15 cellular contexts compared by ENCODE assay signal in the genomic region with DNA sequence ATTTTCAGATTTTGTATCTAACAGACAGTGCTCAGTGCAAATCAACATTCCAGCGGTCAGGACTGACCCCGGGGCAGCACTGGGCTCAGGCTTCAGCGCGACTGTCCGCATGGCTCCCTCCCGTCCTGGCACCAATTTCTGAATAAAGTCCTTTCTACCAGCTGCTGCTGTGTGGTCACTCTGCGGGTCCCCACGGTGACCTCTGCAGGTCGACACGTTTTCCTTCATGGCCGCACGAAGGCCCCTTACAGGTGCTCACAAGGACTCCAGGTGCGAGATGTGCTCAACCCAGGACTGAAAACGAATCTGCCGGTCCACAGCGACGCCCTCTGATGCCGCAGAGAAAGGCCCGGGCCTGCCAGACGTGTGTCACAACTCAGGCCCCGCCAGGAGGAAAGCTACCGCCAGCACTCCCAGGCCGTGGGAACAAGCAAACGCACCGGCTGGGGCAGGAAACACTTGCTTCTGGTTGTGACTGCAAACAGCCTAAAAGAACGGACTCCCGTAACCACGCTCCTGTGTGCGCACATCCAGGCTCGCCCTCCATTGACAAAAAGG. TPM values are rescaled to one million over a fixed set of nuclear protein-coding genes. Genes with fewer than 3 reads are reported as not detected.
DNase-seq lines count a peak whose midpoint lies in the region; ATAC-seq and TF ChIP-seq lines count a peak whose summit lies in the region.
"Had no signal": no experiment of that assay in that cellular context is flagged by ENCODE, and none has a peak within 500 bp of the region (broad histone marks: within the 10 kb centered on the region; RNA-seq: fewer than 3 reads in every experiment).

No MANE protein-coding gene starts in this region.

- peaks cover 17% of the 10 kb centered on the region for H3K4me1 Mint-ChIP-seq in CD4-positive, alpha-beta T cell (ENCODE audit: low read depth)
- peaks cover 21% of the 10 kb centered on the region for H3K4me1 Mint-ChIP-seq in activated CD8-positive, alpha-beta T cell treated with anti-CD3 and anti-CD28 coated beads for 36 hours (ENCODE audit: low read depth)

- H3F3A ChIP-seq in GM23248 (ENCODE audit: insufficient read depth): no peaks in the 10 kb centered on the region

- H4K20me1 ChIP-seq in GM23248 (ENCODE audit: insufficient read depth): no peaks in the 10 kb centered on the region

- no peaks in the 10 kb centered on the region for H3K9me3 Mint-ChIP-seq in CD4-positive, alpha-beta T cell
- H3K9me3 Mint-ChIP-seq in activated CD8-positive, alpha-beta T cell treated with anti-CD3 and anti-CD28 coated beads for 36 hours: no peaks in the 10 kb centered on the region
- H3K9me3 Mint-ChIP-seq: CD8-positive, alpha-beta memory T cell had no signal

- no peaks in the 10 kb centered on the region for H3K9me3 ChIP-seq in CD4-positive, alpha-beta T cell (ENCODE audit: control insufficient read depth, low read length)
- no peaks in the 10 kb centered on the region for H3K9me3 ChIP-seq in GM23248 (ENCODE audit: low read depth)
- H3K9me3 ChIP-seq in right lobe of liver: no peaks in the 10 kb centered on the region

- POLR2A ChIA-PET in CD4-positive, alpha-beta T cell (lab: Charles Lee): no interaction called here
- POLR2A ChIA-PET in activated CD8-positive, alpha-beta T cell treated with anti-CD3 and anti-CD28 coated beads for 36 hours (lab: Charles Lee): interaction anchor here (0.9 to 1.6 kb wide), 2 partner anchors 49 to 83 kb away, joined by 3 to 5 read pairs; no protein-coding TSS in a partner anchor

- WGBS in GM23248 (ENCODE audit: low coverage in 1 of 2, low lambda C conversion rate in 2 of 2, missing lambda C conversion rate in 2 of 2), 2 experiments: 36 to 37% methylated on average over 27 to 30 of the region's 30 CpGs
- whole genome bisulfite sequencing in right lobe of liver (ENCODE audit: insufficient coverage, low coverage, low lambda C conversion rate, missing lambda C conversion rate): 50% methylated on average over 9 of the region's 30 CpGs

- H3K79me2 ChIP-seq in GM23248 (ENCODE audit: insufficient read depth): no peaks in the 10 kb centered on the region

- H3K27ac Mint-ChIP-seq in CD4-positive, alpha-beta T cell: no peak overlapping the region
- peak overlapping the region; percentile 51 for H3K27ac Mint-ChIP-seq in activated CD8-positive, alpha-beta T cell treated with anti-CD3 and anti-CD28 coated beads for 36 hours

- H3K9ac ChIP-seq in GM23248: no peak overlapping the region

- peaks cover 26% of the 10 kb centered on the region for H3K27me3 ChIP-seq in CD4-positive, alpha-beta T cell (ENCODE audit: control insufficient read depth, insufficient read depth, low read length)
- peaks cover 33% of the 10 kb centered on the region for H3K27me3 ChIP-seq in GM23248 (replicated peaks; ENCODE audit: insufficient read depth)
- H3K27me3 ChIP-seq in right lobe of liver: peaks cover 0 to 9% of the 10 kb centered on the region in 2 donors

- no peak overlapping the region for H3K4me2 ChIP-seq in GM23248 (ENCODE audit: unreplicated experiment)

- H3K4me3 Mint-ChIP-seq in CD4-positive, alpha-beta T cell: no peak overlapping the region
- peak overlapping the region; percentile 20 for H3K4me3 Mint-ChIP-seq in activated CD8-positive, alpha-beta T cell treated with anti-CD3 and anti-CD28 coated beads for 36 hours

- TF ChIP-seq CTCF in CD4-positive, alpha-beta T cell (IDR thresholded peaks at IDR 0.05): no peak
- no peak for TF ChIP-seq CTCF in activated CD8-positive, alpha-beta T cell treated with anti-CD3 and anti-CD28 coated beads for 36 hours (IDR thresholded peaks at IDR 0.05)
- peak in 1 of 4 donors; percentile 16 for TF ChIP-seq CTCF in right lobe of liver (IDR thresholded peaks at IDR 0.05)

- H3K36me3 Mint-ChIP-seq in CD4-positive, alpha-beta T cell (ENCODE audit: low read depth): no peaks in the 10 kb centered on the region
- no peaks in the 10 kb centered on the region for H3K36me3 Mint-ChIP-seq in activated CD8-positive, alpha-beta T cell treated with anti-CD3 and anti-CD28 coated beads for 36 hours (ENCODE audit: low read depth)

- CTCF ChIA-PET in CD4-positive, alpha-beta T cell (lab: Charles Lee): interaction anchor here (1.4 kb wide), 1 partner anchor 32 kb away, joined by 4 read pairs; no protein-coding TSS in a partner anchor
- CTCF ChIA-PET in activated CD8-positive, alpha-beta T cell treated with anti-CD3 and anti-CD28 coated beads for 36 hours (lab: Charles Lee): interaction anchor here (1.2 to 2.1 kb wide), 5 partner anchors 32 to 83 kb away, joined by 3 to 9 read pairs (median 4); no protein-coding TSS in a partner anchor

- H3K4me3 ChIP-seq in GM23248 (no peak overlapping the region), right lobe of liver (no peak overlapping the region)

- no peak for TF ChIP-seq POLR2A in right lobe of liver (IDR thresholded peaks at IDR 0.05)

- H3K9me2 ChIP-seq in GM23248 (ENCODE audit: insufficient read depth): no peaks in the 10 kb centered on the region

- H3K27ac ChIP-seq in CD4-positive, alpha-beta T cell (ENCODE audit: low read depth, low read length): no peak overlapping the region
- H3K27ac ChIP-seq in GM23248 (no peak overlapping the region), right lobe of liver (no peak overlapping the region)

- ATAC-seq in CD4-positive, alpha-beta T cell (ENCODE audit: poor library complexity): peak; percentile 55
- peak; percentile 52 for ATAC-seq in activated CD8-positive, alpha-beta T cell treated with anti-CD3 and anti-CD28 coated beads for 36 hours
- ATAC-seq in right lobe of liver (peak; percentile 42 to 57 (median 54)), HG02571 (IDR thresholded peaks at IDR 0.05; ENCODE audit: unreplicated experiment) (no peak), HG03521 (IDR thresholded peaks at IDR 0.05; ENCODE audit: unreplicated experiment) (no peak)
- ATAC-seq: left ventricle myocardium superior had no signal

- no peak overlapping the region for H2AFZ ChIP-seq in GM23248

- H3K36me3 ChIP-seq in GM23248 (ENCODE audit: low read depth): no peaks in the 10 kb centered on the region
- no peaks in the 10 kb centered on the region for H3K36me3 ChIP-seq in right lobe of liver

- in situ Hi-C loops in GM23248 (cut with MboI): no loop called here

- H3K27me3 Mint-ChIP-seq in CD4-positive, alpha-beta T cell: peaks cover 51% of the 10 kb centered on the region
- peaks cover 31% of the 10 kb centered on the region for H3K27me3 Mint-ChIP-seq in activated CD8-positive, alpha-beta T cell treated with anti-CD3 and anti-CD28 coated beads for 36 hours

- intact Hi-C loops in CD4-positive, alpha-beta T cell (cut with DNase I, micrococcal nuclease): loop anchor here in 1 of 2 experiments (5.0 kb wide), 1 partner anchor 79 kb away; no protein-coding TSS in a partner anchor
- intact Hi-C loops in activated CD8-positive, alpha-beta T cell treated with anti-CD3 and anti-CD28 coated beads for 36 hours (cut with micrococcal nuclease): no loop called here
- intact Hi-C loops in right lobe of liver (cut with DNase I): no loop called here

- H3K4me1 ChIP-seq in GM23248 (ENCODE audit: insufficient read depth): no peaks in the 10 kb centered on the region
- no peaks in the 10 kb centered on the region for H3K4me1 ChIP-seq in right lobe of liver

- DNase-seq in CD4-positive, alpha-beta T cell: no peak
- DNase-seq in GM23248: peak; percentile 45
- peak; percentile 49 for DNase-seq in activated CD8-positive, alpha-beta T cell treated with anti-CD3 and anti-CD28 coated beads for 36 hours
- no peak for DNase-seq in right lobe of liver
- no peak for DNase-seq in NCI-H1417 (lab: John Stamatoyannopoulos, UW)
- DNase-seq in NCI-H1436 (lab: John Stamatoyannopoulos, UW): no peak
- DNase-seq: CD8-positive, alpha-beta memory T cell; hippocampal formation; left ventricle myocardium superior; NCI-H146; NCI-H69 had no signal

RNA-seq across cellular contexts. Expression of gene UTF1, which starts 3.7 kb away (rescaled TPM):
- not detected for total RNA-seq in CD4-positive, alpha-beta T cell
- total RNA-seq in GM23248 (2014; rRNA removed; shearing (Covaris generic)): not detected in 2 replicates
- not detected in 2 replicates for polyA plus RNA-seq in GM23248 (2016; fragmentation: Nextera tagmentation; extraction: Ambion mirVana)
- total RNA-seq in activated CD8-positive, alpha-beta T cell treated with anti-CD3 and anti-CD28 coated beads for 36 hours: not detected
- total RNA-seq in right lobe of liver: not detected
- total RNA-seq: CD8-positive, alpha-beta memory T cell; left ventricle myocardium superior; right cardiac atrium had no signal
- polyA plus RNA-seq: CD8-positive, alpha-beta memory T cell; neural cell; right cardiac atrium had no signal

RNA-seq across cellular contexts. Expression of gene VENTX, which starts 11.3 kb away (rescaled TPM):
- under 1 TPM; 0.11 to 0.14 TPM for total RNA-seq in CD4-positive, alpha-beta T cell
- not detected in 2 replicates for total RNA-seq in GM23248 (2014; rRNA removed; shearing (Covaris generic))
- polyA plus RNA-seq in GM23248 (2016; fragmentation: Nextera tagmentation; extraction: Ambion mirVana): not detected in 2 replicates
- under 1 TPM in 1 of 2 experiments, not detected in 1; 0.09 TPM for total RNA-seq in activated CD8-positive, alpha-beta T cell treated with anti-CD3 and anti-CD28 coated beads for 36 hours
- under 1 TPM; 0.09 to 0.38 (median 0.19) TPM for total RNA-seq in right lobe of liver
- total RNA-seq: CD8-positive, alpha-beta memory T cell had no signal
- polyA plus RNA-seq: CD8-positive, alpha-beta memory T cell; neural cell had no signal

RNA-seq across cellular contexts. Expression of gene ADAM8, which starts 50.3 kb away (rescaled TPM):
- 10 to 100 TPM; 95.6 to 95.9 TPM for total RNA-seq in CD4-positive, alpha-beta T cell
- 0.25 and 0.76 TPM in 2 replicates for total RNA-seq in GM23248 (2014; rRNA removed; shearing (Covaris generic))
- polyA plus RNA-seq in GM23248 (2016; fragmentation: Nextera tagmentation; extraction: Ambion mirVana): 0.19 TPM in 1 of 2 replicates, not detected in the other
- total RNA-seq in activated CD8-positive, alpha-beta T cell treated with anti-CD3 and anti-CD28 coated beads for 36 hours: 100 to 1,000 TPM; 106 to 115 TPM
- 1 to 10 TPM; 2.6 to 8.8 (median 5.2) TPM for total RNA-seq in right lobe of liver

Comparison
In these comparisons a context has a peak if more than half of its experiments do, and no peak if none do; other contexts are left out.
1. ATAC-seq: peak in CD4-positive, alpha-beta T cell (single experiment), activated CD8-positive, alpha-beta T cell treated with anti-CD3 and anti-CD28 coated beads for 36 hours (single experiment) and right lobe of liver (4 of 4); none in HG02571 (single experiment) and HG03521 (single experiment).
2. DNase-seq: peak in GM23248 (single experiment) and activated CD8-positive, alpha-beta T cell treated with anti-CD3 and anti-CD28 coated beads for 36 hours (single experiment); none in CD4-positive, alpha-beta T cell (0 of 10), right lobe of liver (0 of 3), NCI-H1417 (0 of 3) and NCI-H1436 (single experiment).
3. RNA of gene ADAM8, which starts 50.3 kb away (total RNA-seq): 106 to 115 TPM in activated CD8-positive, alpha-beta T cell treated with anti-CD3 and anti-CD28 coated beads for 36 hours and 95.6 to 95.9 TPM in CD4-positive, alpha-beta T cell; 2.6 to 8.8 TPM in right lobe of liver and 0.25 to 0.76 TPM in GM23248; every median in the first group is over 4 times any median in the second.